In the genomic region with DNA sequence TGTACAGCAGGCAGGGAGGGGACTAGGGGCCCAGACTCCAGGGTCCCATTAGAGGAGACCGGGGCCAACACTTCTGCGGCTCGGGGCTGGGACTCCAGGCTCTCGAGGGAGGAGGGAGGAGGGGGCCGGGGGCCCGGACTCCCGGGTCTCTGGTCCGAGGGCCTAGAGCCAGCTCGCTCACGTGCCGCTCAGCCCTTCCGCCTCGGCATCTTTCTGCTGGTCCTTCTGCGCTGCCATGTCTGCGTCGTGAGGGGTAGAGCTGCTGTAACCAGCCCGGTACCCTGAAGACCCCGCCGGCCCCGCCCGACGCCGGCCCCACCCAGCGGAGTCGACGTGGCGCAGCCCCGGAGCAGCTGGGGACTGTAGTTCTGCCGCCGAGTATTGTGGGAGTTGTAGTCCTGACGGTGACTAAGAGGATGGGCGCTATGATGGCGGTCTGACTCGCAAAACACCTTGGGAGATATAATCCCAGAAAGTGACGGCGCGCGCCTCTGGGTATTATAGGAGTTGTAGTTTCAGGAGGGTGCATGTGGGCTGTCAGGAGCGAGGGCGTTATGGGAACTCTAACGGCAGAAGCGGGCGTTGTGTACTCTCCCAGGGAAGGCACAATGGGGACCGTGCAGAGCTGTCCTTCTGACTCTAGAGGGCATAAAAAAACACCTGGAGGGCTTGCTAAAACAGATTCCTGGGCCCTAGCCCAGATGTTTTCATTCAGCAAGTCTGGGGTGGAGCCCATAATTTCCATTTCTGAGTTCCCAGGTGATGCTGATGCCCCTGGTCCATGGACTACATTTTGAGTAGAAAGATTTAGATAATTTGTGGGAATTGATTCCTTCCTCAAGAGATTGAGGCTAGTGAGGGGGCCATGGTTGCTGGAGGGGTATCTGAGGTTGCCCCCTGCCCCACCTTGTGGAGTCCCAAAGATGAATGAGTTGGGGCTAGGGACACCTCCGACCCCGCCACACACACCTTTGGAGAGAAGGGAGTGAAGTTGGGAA, we compare ENCODE assay signal across 8 cellular contexts.
A peak's percentile ranks its signal among the peaks of the same experiment; 100 is the strongest.
DNase-seq lines count a peak whose midpoint lies in the region; ATAC-seq and TF ChIP-seq lines count a peak whose summit lies in the region.

A gene with protein sequence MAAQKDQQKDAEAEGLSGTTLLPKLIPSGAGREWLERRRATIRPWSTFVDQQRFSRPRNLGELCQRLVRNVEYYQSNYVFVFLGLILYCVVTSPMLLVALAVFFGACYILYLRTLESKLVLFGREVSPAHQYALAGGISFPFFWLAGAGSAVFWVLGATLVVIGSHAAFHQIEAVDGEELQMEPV (minus strand): TSS at position 266 of the 998 bp plus-strand sequence. CDS start 29 bp downstream, at position 237.

- peak within 1 kb of the TSS; percentile 90 for H3K4me3 ChIP-seq in choroid plexus epithelial cell (ENCODE audit: low read depth, low read length)

- ATAC-seq in GM19043 (IDR thresholded peaks at IDR 0.05; ENCODE audit: low read depth, unreplicated experiment) (peak; percentile 83), HG03432 (IDR thresholded peaks at IDR 0.05; ENCODE audit: unreplicated experiment) (peak; percentile 84)

- peak; percentile 97 for DNase-seq in AG20443 (ENCODE audit: low spot score)
- DNase-seq in NCI-H510A treated with DMSO at 0.1 percent for 48 hours (lab: John Stamatoyannopoulos, UW): peak; percentile 93
- peak; percentile 77 to 79 for DNase-seq in activated CD4-positive, alpha-beta T cell treated with anti-CD3 and anti-CD28 coated beads for 24 hours (ENCODE audit: low read depth in 2 of 2)
- DNase-seq in choroid plexus epithelial cell (ENCODE audit: low read depth): peak; percentile 95
- DNase-seq in kidney glomerular epithelial cell (lab: John Stamatoyannopoulos, UW): peak; percentile 91
- peak; percentile 60 to 73 for DNase-seq in stimulated activated CD4-positive, alpha-beta T cell treated with anti-CD3 and anti-CD28 coated beads, Interleukin-1b, Interleukin-23, amount 100 ng/mL, for 1 hour (ENCODE audit: low read depth in 2 of 2)

- peak; percentile 38 for TF ChIP-seq CTCF in choroid plexus epithelial cell (conservative IDR thresholded peaks at IDR 0.05; ENCODE audit: low read depth, low read length)

Comparison
In these comparisons a context has a peak if more than half of its experiments do, and no peak if none do; other contexts are left out.
1. Peak in every context shown above with its lines: DNase-seq, ATAC-seq and H3K4me3 ChIP-seq.